In genomic region chr11:18115360-18116127, GRCh38 we compare ENCODE assay signal across 9 cellular contexts. TPM values are rescaled to one million over a fixed set of nuclear protein-coding genes. Genes with fewer than 3 reads are reported as not detected.
DNase-seq lines count a peak whose midpoint lies in the region; ATAC-seq, FAIRE-seq and TF ChIP-seq lines count a peak whose summit lies in the region.
"Had no signal": no experiment of that assay in that cellular context is flagged by ENCODE, and none has a peak within 500 bp of the region (broad histone marks: within the 10 kb centered on the region; RNA-seq: fewer than 3 reads in every experiment).

No MANE protein-coding gene starts in this region.

- H3K9me3 Mint-ChIP-seq in activated T-helper 17 cell treated with anti-CD3 and anti-CD28 coated beads, Interleukin-2, amount 50 U/mL, for 72 hours = no peaks in the 10 kb centered on the region

- CTCF ChIA-PET in RWPE1 (lab: Yijun Ruan, JAX) = interaction anchor here (0.5 to 2.4 kb wide), 33 partner anchors 8 to 943 kb away, joined by 3 to 22 read pairs (median 3); partner anchors contain the start of genes MRGPRX4 and SAAL1

- H3K27me3 ChIP-seq in DND-41 (ENCODE audit: insufficient read depth, low read length, poor library complexity) (peaks cover 19% of the 10 kb centered on the region), pancreas (no peaks in the 10 kb centered on the region), upper lobe of right lung (peaks cover 19% of the 10 kb centered on the region)

- POLR2A ChIA-PET in RWPE1 (lab: Yijun Ruan, JAX; ENCODE audit: low non-redundant PET) = no interaction called here

- DNase-seq in DND-41 = peak; percentile 69
- DNase-seq in LoVo (ENCODE audit: low spot score) = peak; percentile 75
- peak; percentile 79 for DNase-seq in RWPE1 (ENCODE audit: low spot score)
- DNase-seq in foreskin melanocyte = peak; percentile 49
- DNase-seq in pancreas = peak in 5 of 6 donors; percentile 33 to 69 (median 45)
- no peak for DNase-seq in upper lobe of right lung

- peak overlapping the region; percentile 35; the same call in 1 of the 2 replicates for H3K4me2 ChIP-seq in DND-41 (ENCODE audit: insufficient read depth, low read length)

- H3K9me3 ChIP-seq in DND-41 (ENCODE audit: insufficient read depth, low read length, severe bottlenecking) (no peaks in the 10 kb centered on the region), pancreas (no peaks in the 10 kb centered on the region), upper lobe of right lung (no peaks in the 10 kb centered on the region)

- H3K36me3 ChIP-seq in DND-41 (ENCODE audit: insufficient read depth, low read length) = no peaks in the 10 kb centered on the region
- no peaks in the 10 kb centered on the region for H3K36me3 ChIP-seq in pancreas
- H3K36me3 ChIP-seq in upper lobe of right lung = no peaks in the 10 kb centered on the region

- H3K4me1 ChIP-seq in DND-41 (ENCODE audit: insufficient read depth, low read length) (peaks cover 8% of the 10 kb centered on the region), pancreas (no peaks in the 10 kb centered on the region), upper lobe of right lung (no peaks in the 10 kb centered on the region)

- FAIRE-seq in pancreas (lab: Jason Lieb, UNC) = no peak

- H3K9ac ChIP-seq in DND-41 (ENCODE audit: low read depth, low read length) = no peak overlapping the region

- H3K4me3 Mint-ChIP-seq in activated T-helper 17 cell treated with anti-CD3 and anti-CD28 coated beads, Interleukin-2, amount 50 U/mL, for 72 hours = no peak overlapping the region

- 0 to 2% methylated on average over 9 of the region's 9 CpGs for WGBS in pancreas, 2 donors

- no peak overlapping the region for H3K27ac Mint-ChIP-seq in activated T-helper 17 cell treated with anti-CD3 and anti-CD28 coated beads, Interleukin-2, amount 50 U/mL, for 72 hours

- TF ChIP-seq CTCF in DND-41 (IDR thresholded peaks at IDR 0.05; ENCODE audit: borderline replicate concordance, extremely low read depth, low read length, poor library complexity, severe bottlenecking) (peak; percentile 97), RWPE1 (conservative IDR thresholded peaks at IDR 0.05; ENCODE audit: low read depth) (peak; percentile 85), pancreas (IDR thresholded peaks at IDR 0.05) (peak; percentile 79 to 91 (median 83)), upper lobe of right lung (IDR thresholded peaks at IDR 0.05) (peak; percentile 91)

- H3K79me2 ChIP-seq in DND-41 (ENCODE audit: insufficient read depth, low read length) = no peaks in the 10 kb centered on the region

- intact Hi-C loops in pancreas (cut with DNase I) = no loop called here
- intact Hi-C loops in upper lobe of right lung (cut with DNase I) = no loop called here

- H4K20me1 ChIP-seq in DND-41 (ENCODE audit: insufficient read depth, low read length) = no peaks in the 10 kb centered on the region

- peaks cover 4% of the 10 kb centered on the region for H3K4me1 Mint-ChIP-seq in activated T-helper 17 cell treated with anti-CD3 and anti-CD28 coated beads, Interleukin-2, amount 50 U/mL, for 72 hours

- H3K27me3 Mint-ChIP-seq in activated T-helper 17 cell treated with anti-CD3 and anti-CD28 coated beads, Interleukin-2, amount 50 U/mL, for 72 hours = peaks cover 23% of the 10 kb centered on the region

- H3K27ac ChIP-seq in DND-41 (ENCODE audit: low read length) (no peak overlapping the region), RWPE1 (no peak overlapping the region), pancreas (no peak overlapping the region), upper lobe of right lung (no peak overlapping the region)

- peak; percentile 98 for ATAC-seq in DND-41 (ENCODE audit: insufficient read depth, low read depth)
- ATAC-seq in GM21717 (IDR thresholded peaks at IDR 0.05; ENCODE audit: unreplicated experiment) = peak; percentile 77
- ATAC-seq in activated T-helper 17 cell treated with anti-CD3 and anti-CD28 coated beads, Interleukin-2, amount 50 U/mL, for 72 hours (replicated peaks) = peak; percentile 86
- peak; percentile 91 to 100 (median 98) for ATAC-seq in pancreas
- ATAC-seq in upper lobe of right lung = peak; percentile 97

- no peak overlapping the region for H3K4me3 ChIP-seq in DND-41 (ENCODE audit: low read depth in 1 of 2, low read length in 2 of 2)
- H3K4me3 ChIP-seq in pancreas = no peak overlapping the region
- no peak overlapping the region for H3K4me3 ChIP-seq in upper lobe of right lung

- H2AFZ ChIP-seq in DND-41 (ENCODE audit: low read depth, low read length) = 0 out of 2 replicates have a peak overlapping the region, but pooled peaks have one; percentile 19

- H3K36me3 Mint-ChIP-seq in activated T-helper 17 cell treated with anti-CD3 and anti-CD28 coated beads, Interleukin-2, amount 50 U/mL, for 72 hours (ENCODE audit: low read depth) = no peaks in the 10 kb centered on the region

RNA-seq across cellular contexts. Expression of gene SAAL1, which starts 9.7 kb away (rescaled TPM):
- total RNA-seq in activated T-helper 17 cell treated with anti-CD3 and anti-CD28 coated beads, Interleukin-2, amount 50 U/mL, for 72 hours = 10 to 100 TPM; 13.3 to 31.1 TPM
- total RNA-seq in pancreas (1 to 10 TPM; 4.6 to 7.4 (median 5.5) TPM), upper lobe of right lung (8.8 TPM)
- 1 to 10 TPM; 7.0 to 8.8 TPM for polyA plus RNA-seq in pancreas

RNA-seq across cellular contexts. Expression of gene MRGPRX3, which starts 16.8 kb away (rescaled TPM):
- total RNA-seq in activated T-helper 17 cell treated with anti-CD3 and anti-CD28 coated beads, Interleukin-2, amount 50 U/mL, for 72 hours = not detected
- total RNA-seq in pancreas (not detected), upper lobe of right lung (not detected)
- polyA plus RNA-seq in pancreas = not detected
- total RNA-seq: glomerular endothelial cell had no signal

RNA-seq across cellular contexts. Expression of gene MRGPRX4, which starts 57.1 kb away (rescaled TPM):
- total RNA-seq in activated T-helper 17 cell treated with anti-CD3 and anti-CD28 coated beads, Interleukin-2, amount 50 U/mL, for 72 hours = not detected
- total RNA-seq in pancreas (not detected), upper lobe of right lung (not detected)
- polyA plus RNA-seq in pancreas = not detected
- total RNA-seq: glomerular endothelial cell had no signal
